ENCODE assay signal across 1 cellular context in genomic region chr14:68236525-68236924, GRCh38.
TF ChIP-seq lines count a peak whose summit lies in the region.

No MANE protein-coding gene starts in this region.

TF ChIP-seq in HEK293, 187 proteins besides CTCF, POLR2A, EP300 and RAD21 (continued from another document):
- no peak for TF ChIP-seq ZNF623 (tag by site-specific recombination; IDR thresholded peaks at IDR 0.05)
- no peak for TF ChIP-seq ZNF18 (tag by site-specific recombination; IDR thresholded peaks at IDR 0.05)
- TF ChIP-seq MEIS1 (CRISPR knock-in tag; IDR thresholded peaks at IDR 0.05; ENCODE audit: borderline replicate concordance), result no peak
- no peak for TF ChIP-seq ZNF280D (tag by site-specific recombination; IDR thresholded peaks at IDR 0.05)
- no peak for TF ChIP-seq ZNF48 (tag by site-specific recombination; IDR thresholded peaks at IDR 0.05)
- no peak for TF ChIP-seq ZNF16 (tag by site-specific recombination; IDR thresholded peaks at IDR 0.05; ENCODE audit: low read depth)
- TF ChIP-seq PRDM4 (tag by site-specific recombination; IDR thresholded peaks at IDR 0.05), result peak; percentile 15; the same call in 1 of the 2 replicates
- TF ChIP-seq OVOL3 (tag by site-specific recombination; IDR thresholded peaks at IDR 0.05), result no peak
- 0 out of 2 replicates have a peak, but pooled peaks have one; percentile 39 for TF ChIP-seq MZF1 (tag by site-specific recombination; IDR thresholded peaks at IDR 0.05; ENCODE audit: borderline replicate concordance)
- TF ChIP-seq ZNF398 (tag by site-specific recombination; IDR thresholded peaks at IDR 0.05), result no peak
- no peak for TF ChIP-seq ZNF10 (tag by site-specific recombination; IDR thresholded peaks at IDR 0.05)
- TF ChIP-seq TSHZ1 (tag by site-specific recombination; IDR thresholded peaks at IDR 0.05; ENCODE audit: borderline replicate concordance), result no peak
- no peak for TF ChIP-seq ZBTB7A (tag by site-specific recombination; IDR thresholded peaks at IDR 0.05; ENCODE audit: low read depth)
